Comparison of ENCODE assay signal across 8 cellular contexts in genomic region chr1:23485002-23485332, GRCh38. TPM values are rescaled to one million over a fixed set of nuclear protein-coding genes. Genes with fewer than 3 reads are reported as not detected.
DNase-seq lines count a peak whose midpoint lies in the region; ATAC-seq, FAIRE-seq and TF ChIP-seq lines count a peak whose summit lies in the region.

No MANE protein-coding gene starts in this region.

- H2AFZ ChIP-seq in GM12878 (ENCODE audit: control insufficient read depth, low read depth, low read length), result peak overlapping the region; percentile 17; the same call in 1 of the 2 replicates

- no peaks in the 10 kb centered on the region; the same call in 1 of the 2 replicates for H4K20me1 ChIP-seq in GM12878 (ENCODE audit: control insufficient read depth, insufficient read depth)

- H3K36me3 ChIP-seq in left ventricle myocardium inferior, result no peaks in the 10 kb centered on the region
- H3K36me3 ChIP-seq in GM12878 (ENCODE audit: control insufficient read depth in 2 of 2, insufficient read depth in 2 of 2, low read length in 1 of 2), result no peaks in the 10 kb centered on the region
- no peaks in the 10 kb centered on the region for H3K36me3 ChIP-seq in muscle layer of colon (ENCODE audit: insufficient read depth, low read length)
- H3K36me3 ChIP-seq in uterus, result no peaks in the 10 kb centered on the region

- H3K27me3 ChIP-seq in left ventricle myocardium inferior (ENCODE audit: low read depth) (no peaks in the 10 kb centered on the region), GM12878 (replicated peaks in 1 of 2; ENCODE audit: control insufficient read depth in 2 of 2, insufficient read depth in 2 of 2, low read length in 1 of 2) (peaks cover 6 to 14% of the 10 kb centered on the region in 2 experiments), muscle layer of colon (ENCODE audit: control insufficient read depth in 1 of 2, insufficient read depth in 2 of 2, low read length in 2 of 2) (no peaks in the 10 kb centered on the region), uterus (no peaks in the 10 kb centered on the region)

- H3K79me2 ChIP-seq in GM12878 (ENCODE audit: control insufficient read depth, insufficient read depth, low read length), result no peaks in the 10 kb centered on the region

- RAD21 ChIA-PET in GM12878 (lab: Charles Lee; ENCODE audit: unreplicated experiment), result interaction anchor here (3.2 kb wide), 1 partner anchor 13 kb away, joined by 16 read pairs; no protein-coding TSS in a partner anchor

- intact Hi-C loops in left ventricle myocardium inferior (cut with micrococcal nuclease) (no loop called here), Right ventricle myocardium superior (cut with DNase I) (no loop called here), GM12878 (cut with micrococcal nuclease; ENCODE audit: unreplicated experiment) (no loop called here), uterus (cut with DNase I; ENCODE audit: low total_unique reads) (no loop called here)

- H3K4me3 ChIP-seq in left ventricle myocardium inferior (peak overlapping the region; percentile 99), GM12878 (no peak overlapping the region), muscle layer of colon (ENCODE audit: low read depth in 1 of 2, low read length in 2 of 2) (peak overlapping the region; percentile 53 to 89), uterus (peak overlapping the region; percentile 71 to 96)

- peak overlapping the region; percentile 62; the same call in 1 of the 2 replicates for H3K4me2 ChIP-seq in GM12878 (ENCODE audit: control insufficient read depth, insufficient read depth)

- POLR2A ChIA-PET in GM12878 (lab: Charles Lee), result interaction anchor here (0.7 kb wide), 1 partner anchor 80 kb away, joined by 3 read pairs; no protein-coding TSS in a partner anchor

- CTCF ChIA-PET in GM12878 (lab: Yijun Ruan, JAX), result interaction anchor here (1.4 to 3.7 kb wide), 2 partner anchors 12 to 55 kb away, joined by 5 to 19 read pairs; no protein-coding TSS in a partner anchor

- SMC1A ChIA-PET in GM12878 (lab: Charles Lee; ENCODE audit: uncharacterized antibody, unreplicated experiment), result interaction anchor here (2.0 kb wide), 1 partner anchor 12 kb away, joined by 9 read pairs; no protein-coding TSS in a partner anchor

- DNase-seq in left ventricle myocardium inferior (no peak), Right ventricle myocardium superior (no peak), GM12878 (ENCODE audit: low read depth, low spot score) (no peak), uterus (no peak), NOMO-1 treated with DMSO at 0.1 percent for 48 hours (lab: John Stamatoyannopoulos, UW; ENCODE audit: unreplicated experiment) (no peak), AG08396 (ENCODE audit: low spot score) (no peak), EL (no peak)

- TF ChIP-seq RAD21 in GM12878 (IDR thresholded peaks at IDR 0.05; ENCODE audit: insufficient read depth, low read depth, low read length), result no peak

- H3K9me3 ChIP-seq in left ventricle myocardium inferior (replicated peaks) (no peaks in the 10 kb centered on the region), GM12878 (replicated peaks; ENCODE audit: control insufficient read depth, insufficient read depth, low read length) (no peaks in the 10 kb centered on the region), muscle layer of colon (ENCODE audit: low read length) (no peaks in the 10 kb centered on the region), uterus (no peaks in the 10 kb centered on the region)

- no peak for FAIRE-seq in GM12878 (lab: Jason Lieb, UNC)

- H3K4me1 ChIP-seq in left ventricle myocardium inferior (peaks cover 46% of the 10 kb centered on the region), GM12878 (ENCODE audit: control insufficient read depth, insufficient read depth, low read length) (peaks cover 15% of the 10 kb centered on the region), muscle layer of colon (ENCODE audit: insufficient read depth, low read length) (peaks cover 16% of the 10 kb centered on the region), uterus (no peaks in the 10 kb centered on the region)

- no peak for TF ChIP-seq EP300 in GM12878 (IDR thresholded peaks at IDR 0.05; ENCODE audit: borderline replicate concordance in 1 of 2, control insufficient read depth in 1 of 2, low read depth in 2 of 2, low read length in 2 of 2)

- peak overlapping the region; percentile 97 for H3K27ac ChIP-seq in left ventricle myocardium inferior (replicated peaks)
- H3K27ac ChIP-seq in GM12878 (ENCODE audit: control insufficient read depth, insufficient read depth), result no peak overlapping the region
- no peak overlapping the region for H3K27ac ChIP-seq in muscle layer of colon (ENCODE audit: low read depth, low read length)
- peak overlapping the region; percentile 92 to 97 for H3K27ac ChIP-seq in uterus

- ATAC-seq in Right ventricle myocardium superior (ENCODE audit: poor library complexity), result no peak
- ATAC-seq in GM12878, result no peak

- 49% methylated on average over 7 of the region's 7 CpGs for WGBS in GM12878 (ENCODE audit: insufficient coverage, insufficient replicate concordance, low lambda C conversion rate, missing lambda C conversion rate)

- H3K9ac ChIP-seq in GM12878 (ENCODE audit: control insufficient read depth, insufficient read depth, low read length) (no peak overlapping the region), muscle layer of colon (ENCODE audit: low read length) (no peak overlapping the region)

- BruUV-seq in GM12878 (replicated peaks; lab: Mats Ljungman, UMichigan), result no TSS peak

- TF ChIP-seq CTCF in left ventricle myocardium inferior (IDR thresholded peaks at IDR 0.05; ENCODE audit: borderline replicate concordance), result no peak
- TF ChIP-seq CTCF in GM12878 (IDR thresholded peaks at IDR 0.05 in 2 of 3, conservative IDR thresholded peaks at IDR 0.05 in 1 of 3; ENCODE audit: control insufficient read depth in 2 of 3, extremely low read depth in 1 of 3, insufficient read depth in 1 of 3, low read depth in 3 of 3, low read length in 3 of 3), result no peak
- no peak for TF ChIP-seq CTCF in uterus (IDR thresholded peaks at IDR 0.05)

- in situ Hi-C loops in GM12878 (cut with MboI), result no loop called here

- TF ChIP-seq POLR2A in GM12878 (IDR thresholded peaks at IDR 0.05; ENCODE audit: low read depth, low read length) (no peak), uterus (IDR thresholded peaks at IDR 0.05) (no peak)

TF ChIP-seq in GM12878, 131 proteins besides CTCF, POLR2A, EP300 and RAD21 (continues in another document):
- TF ChIP-seq USF2 (IDR thresholded peaks at IDR 0.05; ENCODE audit: borderline replicate concordance, low read depth, low read length) (no peak), GATAD2B (conservative IDR thresholded peaks at IDR 0.05; ENCODE audit: low read depth) (no peak)

RNA-seq across cellular contexts. Expression of gene ASAP3, which starts 1.0 kb away (rescaled TPM):
- total RNA-seq in left ventricle myocardium inferior, result 44.4 TPM
- 44.6 TPM for total RNA-seq in Right ventricle myocardium superior
- total RNA-seq in GM12878 (2013; cell fraction: nucleolus; rRNA removed), result not detected in 2 replicates
- 0.44 and 0.56 TPM in 2 replicates for total RNA-seq in GM12878 (2014; rRNA removed)
- total RNA-seq in GM12878 (2014; rRNA removed; fragmentation: Illumina TruSeq; extraction: Trizol), result 0.13 and 0.18 TPM in 2 replicates
- total RNA-seq in GM12878 (2021), result 0.66 and 0.92 TPM in 2 replicates
- polyA plus RNA-seq in GM12878 (2011; ENCODE audit: low read depth), result not detected
- polyA plus RNA-seq in GM12878 (2011; rRNA removed), result 0.04 TPM in 1 of 2 replicates, not detected in the other
- 0.03 TPM in 2 replicates for polyA plus RNA-seq in GM12878 (2011; cell fraction: cytosol; rRNA removed)
- polyA plus RNA-seq in GM12878 (2011; cell fraction: nucleus; rRNA removed), result 0.24 and 0.29 TPM in 2 replicates
- not detected in 2 replicates for polyA plus RNA-seq in GM12878 (2012)
- polyA plus RNA-seq in GM12878 (2014; fragmentation: Illumina TruSeq; extraction: Trizol), result 0.34 and 0.76 TPM in 2 replicates
- under 1 TPM in 1 of 2 experiments, not detected in 1; 0.07 TPM for polyA plus RNA-seq in GM12878 (2014; fragmentation: Nextera tagmentation; extraction: Ambion mirVana)
- 0.44 and 0.65 TPM in 2 replicates for polyA plus RNA-seq in GM12878 (2014; rRNA removed)
- polyA plus RNA-seq in GM12878 (2016; fragmentation: Nextera tagmentation; extraction: Ambion mirVana), result under 1 TPM; 0.33 to 0.34 TPM
- polyA minus RNA-seq in GM12878 (2011; rRNA and poly(A)+ RNA removed), result not detected in 2 replicates
- not detected in 2 replicates for polyA minus RNA-seq in GM12878 (2011; cell fraction: cytosol; rRNA and poly(A)+ RNA removed)
- polyA minus RNA-seq in GM12878 (2011; cell fraction: nucleus; rRNA and poly(A)+ RNA removed), result not detected in 2 replicates
- total RNA-seq in uterus, result 10 to 100 TPM; 48.4 to 87.7 (median 68.2) TPM

RNA-seq across cellular contexts. Expression of gene E2F2, which starts 46.1 kb away (rescaled TPM):
- total RNA-seq in left ventricle myocardium inferior (0.16 TPM), Right ventricle myocardium superior (0.35 TPM), GM12878 (2014; rRNA removed) (23.7 and 24.6 TPM in 2 replicates), GM12878 (2014; rRNA removed; fragmentation: Illumina TruSeq; extraction: Trizol) (13.4 and 14.7 TPM in 2 replicates), GM12878 (2021) (24.0 and 27.2 TPM in 2 replicates), uterus (1 to 10 TPM in 1 of 4 donors, under 1 TPM in 1, not detected in 2; 0.12 to 4.4 TPM)
- total RNA-seq in GM12878 (2013; cell fraction: nucleolus; rRNA removed), result 14.2 and 14.7 TPM in 2 replicates
- 3.7 TPM for polyA plus RNA-seq in GM12878 (2011; ENCODE audit: low read depth)
- polyA plus RNA-seq in GM12878 (2011; rRNA removed) (2.3 and 3.8 TPM in 2 replicates), GM12878 (2014; fragmentation: Illumina TruSeq; extraction: Trizol) (9.0 and 14.5 TPM in 2 replicates), GM12878 (2014; fragmentation: Nextera tagmentation; extraction: Ambion mirVana) (1 to 10 TPM; 4.3 to 4.6 TPM), GM12878 (2014; rRNA removed) (10.4 and 12.2 TPM in 2 replicates), GM12878 (2016; fragmentation: Nextera tagmentation; extraction: Ambion mirVana) (10 to 100 TPM; 17.5 to 18.0 TPM)
- polyA plus RNA-seq in GM12878 (2011; cell fraction: cytosol; rRNA removed), result 5.3 and 5.9 TPM in 2 replicates
- 6.6 and 13.6 TPM in 2 replicates for polyA plus RNA-seq in GM12878 (2011; cell fraction: nucleus; rRNA removed)
- 3.7 and 5.5 TPM in 2 replicates for polyA plus RNA-seq in GM12878 (2012)
- polyA minus RNA-seq in GM12878 (2011; rRNA and poly(A)+ RNA removed), result 6.4 and 10.4 TPM in 2 replicates
- polyA minus RNA-seq in GM12878 (2011; cell fraction: cytosol; rRNA and poly(A)+ RNA removed), result 4.5 and 6.9 TPM in 2 replicates
- polyA minus RNA-seq in GM12878 (2011; cell fraction: nucleus; rRNA and poly(A)+ RNA removed), result 4.4 and 8.8 TPM in 2 replicates

Comparison
In these comparisons a context has a peak if more than half of its experiments do, and no peak if none do; other contexts are left out.
1. H3K27ac ChIP-seq: peak in left ventricle myocardium inferior (single experiment) and uterus (2 of 2); none in GM12878 (single experiment) and muscle layer of colon (single experiment).
2. RNA of gene ASAP3, which starts 1.0 kb away (total RNA-seq): 48.4 to 87.7 TPM in uterus, 44.6 TPM in Right ventricle myocardium superior (single experiment) and 44.4 TPM in left ventricle myocardium inferior (single experiment); 0.13 to 0.92 TPM in GM12878; every median in the first group is over 10 times any median in the second.